10 cellular contexts compared by ENCODE assay signal in the genomic region with DNA sequence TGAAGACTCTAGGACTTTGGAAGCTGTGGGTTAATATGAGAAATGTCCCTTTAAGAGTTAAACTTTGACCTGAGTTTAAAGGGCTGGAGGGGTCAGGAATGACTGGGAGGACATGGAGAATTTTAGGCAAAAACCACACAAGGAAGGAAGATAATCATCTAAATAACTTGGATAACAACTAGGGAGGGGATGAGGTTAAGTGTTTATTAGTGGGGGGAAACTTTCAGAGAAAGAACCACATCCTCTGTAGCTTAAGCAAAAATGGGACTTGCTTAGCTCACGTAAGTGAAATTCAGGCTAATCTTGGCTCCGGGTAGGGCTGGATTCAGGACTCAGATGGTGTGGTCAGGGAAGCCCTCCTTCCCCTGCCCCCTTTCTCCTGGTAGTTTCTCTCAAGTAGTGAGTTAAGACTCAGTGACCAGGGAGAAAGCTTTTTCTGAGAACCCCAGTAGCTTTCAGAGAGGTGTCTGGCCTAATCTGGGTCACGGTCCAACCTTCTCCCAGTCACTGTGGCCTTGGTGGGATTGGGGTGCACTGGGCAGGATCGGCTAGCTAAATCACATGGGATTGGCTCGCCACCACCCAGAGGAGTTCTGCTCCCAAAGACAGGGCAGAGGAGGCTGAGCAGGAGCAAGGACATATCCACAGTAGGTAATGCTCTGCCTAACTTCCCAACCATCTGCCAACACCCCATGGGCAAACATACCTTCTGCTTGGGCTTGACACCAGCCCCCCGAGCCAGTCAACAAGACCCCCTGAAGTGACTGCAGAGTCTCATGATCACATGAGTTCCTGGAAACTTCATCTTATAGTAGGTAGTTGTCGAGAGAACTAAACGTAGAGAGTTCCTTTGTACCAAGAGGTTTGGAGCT. TPM values are rescaled to one million over a fixed set of nuclear protein-coding genes. Genes with fewer than 3 reads are reported as not detected.
DNase-seq lines count a peak whose midpoint lies in the region; ATAC-seq and TF ChIP-seq lines count a peak whose summit lies in the region.
"Had no signal": no experiment of that assay in that cellular context is flagged by ENCODE, and none has a peak within 500 bp of the region (broad histone marks: within the 10 kb centered on the region; RNA-seq: fewer than 3 reads in every experiment).

No MANE protein-coding gene starts in this region.

- H3K4me3 ChIP-seq in heart left ventricle (no peak overlapping the region), liver (ENCODE audit: low read depth in 1 of 3, low read length in 3 of 3) (no peak overlapping the region), upper lobe of right lung (no peak overlapping the region)

- H3K9ac ChIP-seq in liver (ENCODE audit: low read depth in 1 of 2, low read length in 2 of 2), result peak overlapping the region in 1 of 2 donors; percentile 7

- peak overlapping the region in 8 of 12 donors; percentile 33 to 73 (median 47) for H3K27ac ChIP-seq in heart left ventricle
- H3K27ac ChIP-seq in liver (ENCODE audit: low read depth in 1 of 2, low read length in 2 of 2), result no peak overlapping the region
- peak overlapping the region; percentile 27 for H3K27ac ChIP-seq in upper lobe of right lung

- peak overlapping the region; percentile 73 for H3K27ac Mint-ChIP-seq in activated T-helper 2 cell treated with anti-CD3 and anti-CD28 coated beads, Interferon-gamma antibody, Interleukin-2, Interleukin-4, amounts not matched to agents 10 μg/mL and 5 μg/mL and 100 μg/mL, durations not matched to agents 14 hours and 24 hours and 36 hours
- no peak overlapping the region for H3K27ac Mint-ChIP-seq in WTC11

- no peaks in the 10 kb centered on the region for H3K36me3 ChIP-seq in heart left ventricle
- no peaks in the 10 kb centered on the region for H3K36me3 ChIP-seq in liver (ENCODE audit: control insufficient read depth in 4 of 4, insufficient read depth in 3 of 4, low read depth in 1 of 4, low read length in 3 of 4)
- H3K36me3 ChIP-seq in upper lobe of right lung, result no peaks in the 10 kb centered on the region

- DNase-seq in heart left ventricle (no peak), cardiac septum (ENCODE audit: low spot score) (no peak), upper lobe of right lung (no peak), WTC11 (ENCODE audit: low spot score) (no peak), SW480 (ENCODE audit: low spot score) (no peak)
- no peak for DNase-seq in activated T-helper 2 cell treated with anti-CD3 and anti-CD28 coated beads, Interferon-gamma antibody, Interleukin-2, Interleukin-4, amounts not matched to agents 10 μg/mL and 5 μg/mL and 100 μg/mL, durations not matched to agents 14 hours and 24 hours and 36 hours (ENCODE audit: low spot score)
- DNase-seq: activated CD4-positive, CD25-positive, alpha-beta regulatory T cell treated with anti-CD3 and anti-CD28 coated beads, Interleukin-2, amount 50 U/mL, for 72 hours; NCI-H1048 had no signal

- no peaks in the 10 kb centered on the region for H3K27me3 Mint-ChIP-seq in activated T-helper 2 cell treated with anti-CD3 and anti-CD28 coated beads, Interferon-gamma antibody, Interleukin-2, Interleukin-4, amounts not matched to agents 10 μg/mL and 5 μg/mL and 100 μg/mL, durations not matched to agents 14 hours and 24 hours and 36 hours (ENCODE audit: low read depth)
- H3K27me3 Mint-ChIP-seq in WTC11 (ENCODE audit: low read depth), result no peaks in the 10 kb centered on the region

- H3K36me3 Mint-ChIP-seq in activated T-helper 2 cell treated with anti-CD3 and anti-CD28 coated beads, Interferon-gamma antibody, Interleukin-2, Interleukin-4, amounts not matched to agents 10 μg/mL and 5 μg/mL and 100 μg/mL, durations not matched to agents 14 hours and 24 hours and 36 hours (ENCODE audit: low read depth), result peaks cover 15% of the 10 kb centered on the region
- H3K36me3 Mint-ChIP-seq in WTC11, result no peaks in the 10 kb centered on the region

- ATAC-seq in heart left ventricle, result no peak
- ATAC-seq in upper lobe of right lung, result no peak
- no peak for ATAC-seq in WTC11
- no peak for ATAC-seq in HG02588 (IDR thresholded peaks at IDR 0.05; ENCODE audit: unreplicated experiment)

- H3K4me1 ChIP-seq in heart left ventricle (peaks cover 0 to 41% (median 15%) of the 10 kb centered on the region in 12 donors), liver (ENCODE audit: control insufficient read depth in 4 of 4, insufficient read depth in 4 of 4, low read length in 3 of 4) (peaks cover 0 to 6% (median 6%) of the 10 kb centered on the region in 4 donors), upper lobe of right lung (peaks cover 26% of the 10 kb centered on the region)

- no peaks in the 10 kb centered on the region for H3K9me3 ChIP-seq in heart left ventricle
- H3K9me3 ChIP-seq in liver (ENCODE audit: control insufficient read depth in 4 of 4, low read length in 3 of 4), result no peaks in the 10 kb centered on the region
- H3K9me3 ChIP-seq in upper lobe of right lung, result no peaks in the 10 kb centered on the region

- CTCF ChIA-PET in WTC11 (lab: Charles Lee), result interaction anchor here (0.6 to 1.0 kb wide), 2 partner anchors 62 to 64 kb away, joined by 3 to 4 read pairs; no protein-coding TSS in a partner anchor

- peaks cover 56% of the 10 kb centered on the region for H3K4me1 Mint-ChIP-seq in activated T-helper 2 cell treated with anti-CD3 and anti-CD28 coated beads, Interferon-gamma antibody, Interleukin-2, Interleukin-4, amounts not matched to agents 10 μg/mL and 5 μg/mL and 100 μg/mL, durations not matched to agents 14 hours and 24 hours and 36 hours (ENCODE audit: low read depth)
- H3K4me1 Mint-ChIP-seq in WTC11, result peaks cover 4% of the 10 kb centered on the region

- POLR2A ChIA-PET in WTC11 (lab: Charles Lee), result no interaction called here

- WGBS in heart left ventricle, 4 donors, result 79 to 86% (median 86%) methylated on average over 5 to 8 of the region's 8 CpGs
- 90% methylated on average over 8 of the region's 8 CpGs for WGBS in liver

- intact Hi-C loops in heart left ventricle (cut with DNase I), result loop anchor here in 1 of 10 donors (5.0 kb wide), 1 partner anchor 48 kb away; no protein-coding TSS in a partner anchor
- intact Hi-C loops in cardiac septum (cut with DNase I), result no loop called here
- intact Hi-C loops in activated T-helper 2 cell treated with anti-CD3 and anti-CD28 coated beads, Interferon-gamma antibody, Interleukin-2, Interleukin-4, amounts not matched to agents 10 μg/mL and 5 μg/mL and 100 μg/mL, durations not matched to agents 14 hours and 24 hours and 36 hours (cut with micrococcal nuclease), result loop anchor here (2.0 to 5.0 kb wide), 4 partner anchors 15 to 53 kb away; no protein-coding TSS in a partner anchor
- intact Hi-C loops in upper lobe of right lung (cut with DNase I), result no loop called here

- H3K27me3 ChIP-seq in heart left ventricle (no peaks in the 10 kb centered on the region), liver (ENCODE audit: control insufficient read depth in 4 of 4, insufficient read depth in 4 of 4, low read length in 3 of 4) (no peaks in the 10 kb centered on the region), upper lobe of right lung (no peaks in the 10 kb centered on the region)

- H3K4me3 Mint-ChIP-seq in activated T-helper 2 cell treated with anti-CD3 and anti-CD28 coated beads, Interferon-gamma antibody, Interleukin-2, Interleukin-4, amounts not matched to agents 10 μg/mL and 5 μg/mL and 100 μg/mL, durations not matched to agents 14 hours and 24 hours and 36 hours (ENCODE audit: low read depth), result no peak overlapping the region
- H3K4me3 Mint-ChIP-seq in WTC11, result no peak overlapping the region

- no peak for TF ChIP-seq RAD21 in liver (IDR thresholded peaks at IDR 0.05)

- peaks cover 18% of the 10 kb centered on the region for H3K9me3 Mint-ChIP-seq in activated T-helper 2 cell treated with anti-CD3 and anti-CD28 coated beads, Interferon-gamma antibody, Interleukin-2, Interleukin-4, amounts not matched to agents 10 μg/mL and 5 μg/mL and 100 μg/mL, durations not matched to agents 14 hours and 24 hours and 36 hours
- no peaks in the 10 kb centered on the region for H3K9me3 Mint-ChIP-seq in WTC11

- TF ChIP-seq POLR2A in heart left ventricle (IDR thresholded peaks at IDR 0.05), result no peak

- TF ChIP-seq CTCF in heart left ventricle (IDR thresholded peaks at IDR 0.05), result no peak
- TF ChIP-seq CTCF in liver (IDR thresholded peaks at IDR 0.05; ENCODE audit: low read depth, low read length, missing input control), result no peak
- TF ChIP-seq CTCF in upper lobe of right lung (IDR thresholded peaks at IDR 0.05), result no peak
- TF ChIP-seq CTCF in WTC11 (IDR thresholded peaks at IDR 0.05), result no peak

TF ChIP-seq in liver, 16 proteins besides CTCF, POLR2A, EP300 and RAD21:
- TF ChIP-seq HNF4A (conservative IDR thresholded peaks at IDR 0.05) (peak; percentile 32 to 59), JUND (IDR thresholded peaks at IDR 0.05) (no peak)

TF ChIP-seq in WTC11, 78 proteins besides CTCF, POLR2A, EP300 and RAD21 (continues in another document):
- no peak for TF ChIP-seq CBFB (CRISPR knock-in tag; IDR thresholded peaks at IDR 0.05; ENCODE audit: low read depth)
- TF ChIP-seq, protein P1, sequence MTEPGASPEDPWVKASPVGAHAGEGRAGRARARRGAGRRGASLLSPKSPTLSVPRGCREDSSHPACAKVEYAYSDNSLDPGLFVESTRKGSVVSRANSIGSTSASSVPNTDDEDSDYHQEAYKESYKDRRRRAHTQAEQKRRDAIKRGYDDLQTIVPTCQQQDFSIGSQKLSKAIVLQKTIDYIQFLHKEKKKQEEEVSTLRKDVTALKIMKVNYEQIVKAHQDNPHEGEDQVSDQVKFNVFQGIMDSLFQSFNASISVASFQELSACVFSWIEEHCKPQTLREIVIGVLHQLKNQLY (CRISPR knock-in tag; IDR thresholded peaks at IDR 0.05), result no peak
- TF ChIP-seq RORB (CRISPR knock-in tag; IDR thresholded peaks at IDR 0.05), result no peak

RNA-seq across cellular contexts. Expression of a gene that starts 52.8 kb away (rescaled TPM):
- total RNA-seq in heart left ventricle (10 to 100 TPM; 20.8 to 49.3 (median 27.4) TPM), cardiac septum (33.2 TPM), liver (10 to 100 TPM; 27.5 to 56.2 TPM), upper lobe of right lung (61.5 TPM), WTC11 (2021) (50.9 to 55.9 TPM (median 51.9 TPM) in 3 replicates)
- polyA plus RNA-seq in heart left ventricle (10 to 100 TPM; 12.0 to 29.2 TPM), liver (10 to 100 TPM; 20.3 to 21.5 TPM)
- 162 and 165 TPM in 2 replicates for total RNA-seq in activated T-helper 2 cell treated with anti-CD3 and anti-CD28 coated beads, Interferon-gamma antibody, Interleukin-2, Interleukin-4, amounts not matched to agents 10 μg/mL and 5 μg/mL and 100 μg/mL, durations not matched to agents 14 hours and 24 hours and 36 hours

Comparison
In these comparisons a context has a peak if more than half of its experiments do, and no peak if none do; other contexts are left out.
1. H3K27ac ChIP-seq: peak in heart left ventricle (8 of 12) and upper lobe of right lung (single experiment); none in liver (0 of 2).